In the genomic region with DNA sequence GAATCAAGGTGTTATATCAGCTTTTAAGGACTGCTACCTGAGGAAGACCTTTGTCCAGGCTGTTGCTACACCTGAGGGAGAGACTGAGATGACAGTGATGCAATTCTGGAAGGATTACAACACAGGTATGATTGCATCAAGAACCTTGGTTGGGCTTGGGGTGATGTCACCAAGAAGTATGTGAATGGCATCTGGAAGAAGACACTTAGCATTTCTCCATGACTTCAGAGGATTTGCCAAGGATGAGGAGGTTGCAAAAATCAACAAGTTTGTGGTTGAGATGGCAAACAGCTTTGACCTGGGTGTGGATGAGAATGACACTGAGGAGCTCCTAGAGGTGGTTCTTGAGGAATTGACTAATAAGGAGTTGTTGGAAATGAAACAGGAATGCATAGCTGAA, we compare ENCODE assay signal across 16 cellular contexts.
DNase-seq lines count a peak whose midpoint lies in the region; ATAC-seq and TF ChIP-seq lines count a peak whose summit lies in the region.
"Had no signal": no experiment of that assay in that cellular context is flagged by ENCODE, and none has a peak within 500 bp of the region (broad histone marks: within the 10 kb centered on the region; RNA-seq: fewer than 3 reads in every experiment).

No MANE protein-coding gene starts in this region.

- intact Hi-C loops in Caco-2 (cut with micrococcal nuclease; ENCODE audit: unreplicated experiment), result loop anchor here (2.0 kb wide), 3 partner anchors 22 to 68 kb away; partner anchors contain the start of gene PANK3

- no peak overlapping the region for H3K9ac ChIP-seq in mesenchymal stem cell (ENCODE audit: low read length)

- no peak overlapping the region for H2BK12ac ChIP-seq in mesenchymal stem cell (ENCODE audit: low read length in 2 of 2)

- H2BK120ac ChIP-seq in mesenchymal stem cell (ENCODE audit: low read depth, low read length), result no peak overlapping the region

- H3K79me1 ChIP-seq in mesenchymal stem cell (replicated peaks; ENCODE audit: low read length, poor library complexity, severe bottlenecking), result no peaks in the 10 kb centered on the region

- H3K9me3 ChIP-seq in Caco-2, result peaks cover 4% of the 10 kb centered on the region
- H3K9me3 ChIP-seq in mesenchymal stem cell (ENCODE audit: control insufficient read depth, low read length), result no peaks in the 10 kb centered on the region
- no peaks in the 10 kb centered on the region for H3K9me3 ChIP-seq in HAP-1

- no peak overlapping the region for H2AFZ ChIP-seq in mesenchymal stem cell (ENCODE audit: low read depth, low read length)

- DNase-seq in Caco-2, result peak; percentile 63 to 75
- DNase-seq in mesenchymal stem cell, result peak; percentile 34
- no peak for DNase-seq in coronary artery (ENCODE audit: low spot score)
- DNase-seq in SK-N-DZ (ENCODE audit: low spot score), result no peak
- no peak for DNase-seq in HAP-1 (ENCODE audit: low spot score in 2 of 2)
- no peak for DNase-seq in activated CD8-positive, alpha-beta memory T cell treated with anti-CD3 and anti-CD28 coated beads, Interleukin-2, amount 50 U/mL, for 4 hours
- DNase-seq: activated effector memory CD4-positive, alpha-beta T cell treated with anti-CD3 and anti-CD28 coated beads, Interleukin-2, amount 50 U/mL, for 16 hours; AML-193; NCI-H187; NCI-H510A; OCI-M1; SW 1271 had no signal

- H3K9me3 Mint-ChIP-seq in Caco-2 (ENCODE audit: unreplicated experiment), result peaks cover 32% of the 10 kb centered on the region

- no peaks in the 10 kb centered on the region for H3K27me3 ChIP-seq in Caco-2 (replicated peaks; ENCODE audit: control insufficient read depth, insufficient read depth, low read length)
- no peaks in the 10 kb centered on the region for H3K27me3 ChIP-seq in mesenchymal stem cell (ENCODE audit: control insufficient read depth in 1 of 2, insufficient read depth in 1 of 2, low read length in 2 of 2)
- no peaks in the 10 kb centered on the region for H3K27me3 ChIP-seq in HAP-1 (ENCODE audit: low read depth)

- H3K36me3 Mint-ChIP-seq in Caco-2 (ENCODE audit: insufficient read depth, unreplicated experiment), result peaks cover 8% of the 10 kb centered on the region
- H3K36me3 Mint-ChIP-seq: memory B cell had no signal

- BruUV-seq in Caco-2 (replicated peaks; lab: Mats Ljungman, UMichigan), result no TSS peak

- no peak overlapping the region for H3K4me3 Mint-ChIP-seq in Caco-2 (ENCODE audit: unreplicated experiment)
- H3K4me3 Mint-ChIP-seq: memory B cell, neural crest cell had no signal

- H3K27ac Mint-ChIP-seq in Caco-2 (ENCODE audit: unreplicated experiment), result peak overlapping the region; percentile 74
- H3K27ac Mint-ChIP-seq: memory B cell had no signal

- H3K4me1 Mint-ChIP-seq in Caco-2 (ENCODE audit: low read depth, unreplicated experiment), result peaks cover 9% of the 10 kb centered on the region
- H3K4me1 Mint-ChIP-seq: memory B cell, neural crest cell had no signal

- H3K14ac ChIP-seq in mesenchymal stem cell (ENCODE audit: low read length in 2 of 2), result no peak overlapping the region

- H3K27ac ChIP-seq in mesenchymal stem cell (ENCODE audit: low read length, poor library complexity, severe bottlenecking), result no peak overlapping the region
- no peak overlapping the region for H3K27ac ChIP-seq in coronary artery

- no peak overlapping the region for H3K4me3 ChIP-seq in Caco-2 (ENCODE audit: low read depth, low read length)
- H3K4me3 ChIP-seq in mesenchymal stem cell (ENCODE audit: insufficient read depth in 1 of 2, low read depth in 1 of 2, low read length in 2 of 2), result no peak overlapping the region
- no peak overlapping the region for H3K4me3 ChIP-seq in coronary artery
- no peak overlapping the region for H3K4me3 ChIP-seq in HAP-1

- no peaks in the 10 kb centered on the region for H3K27me3 Mint-ChIP-seq in Caco-2 (ENCODE audit: insufficient read depth, unreplicated experiment)

- H3K36me3 ChIP-seq in Caco-2 (ENCODE audit: control insufficient read depth, insufficient read depth, low read length) (no peaks in the 10 kb centered on the region), mesenchymal stem cell (ENCODE audit: control insufficient read depth in 1 of 2, insufficient read depth in 2 of 2, low read depth in 1 of 2, low read length in 2 of 2) (no peaks in the 10 kb centered on the region), HAP-1 (replicated peaks) (no peaks in the 10 kb centered on the region)

- no peak overlapping the region for H4K8ac ChIP-seq in mesenchymal stem cell (ENCODE audit: low read length)

- in situ Hi-C loops in HAP-1 (cut with MboI; ENCODE audit: low sequenced_read_pairs), result no loop called here

- no peak overlapping the region for H3K4ac ChIP-seq in mesenchymal stem cell (ENCODE audit: low read depth in 1 of 2, low read length in 2 of 2)

- H2BK15ac ChIP-seq in mesenchymal stem cell (ENCODE audit: low read depth, poor library complexity, severe bottlenecking), result no peak overlapping the region

- POLR2A ChIA-PET in Caco-2 (lab: Charles Lee), result no interaction called here

- no peak overlapping the region for H2AK5ac ChIP-seq in mesenchymal stem cell (ENCODE audit: low read length, severe bottlenecking)

- H4K91ac ChIP-seq in mesenchymal stem cell (ENCODE audit: low read length), result no peak overlapping the region

- H3K18ac ChIP-seq in mesenchymal stem cell (ENCODE audit: low read depth in 1 of 2, low read length in 2 of 2), result no peak overlapping the region

- TF ChIP-seq CTCF in Caco-2 (IDR thresholded peaks at IDR 0.05; ENCODE audit: insufficient read depth in 1 of 2, low read depth in 1 of 2, low read length in 1 of 2, severe bottlenecking in 1 of 2, unreplicated experiment in 1 of 2) (no peak), coronary artery (IDR thresholded peaks at IDR 0.05) (no peak)

- CTCF ChIA-PET in Caco-2 (lab: Charles Lee), result no interaction called here

- H3K23ac ChIP-seq in mesenchymal stem cell (ENCODE audit: low read length in 2 of 2), result no peak overlapping the region

- ATAC-seq in esophagus mucosa, result peak; percentile 93

- H3K4me1 ChIP-seq in Caco-2, result peaks cover 12% of the 10 kb centered on the region; the same call in 1 of the 2 replicates
- no peaks in the 10 kb centered on the region for H3K4me1 ChIP-seq in mesenchymal stem cell (ENCODE audit: control insufficient read depth, insufficient read depth, low read depth, low read length)
- no peaks in the 10 kb centered on the region for H3K4me1 ChIP-seq in HAP-1

- no peak overlapping the region for H3K4me2 ChIP-seq in mesenchymal stem cell (ENCODE audit: low read length, poor library complexity, severe bottlenecking)

- no peak for TF ChIP-seq EP300 in Ishikawa (IDR thresholded peaks at IDR 0.05; ENCODE audit: borderline replicate concordance)

- TF ChIP-seq RAD21 in Ishikawa (IDR thresholded peaks at IDR 0.05; ENCODE audit: low read depth), result no peak

- no peak overlapping the region for H2BK5ac ChIP-seq in mesenchymal stem cell (ENCODE audit: low read depth, low read length, poor library complexity, severe bottlenecking)

TF ChIP-seq in Ishikawa, 13 proteins besides CTCF, POLR2A, EP300 and RAD21:
- TF ChIP-seq, protein P1, sequence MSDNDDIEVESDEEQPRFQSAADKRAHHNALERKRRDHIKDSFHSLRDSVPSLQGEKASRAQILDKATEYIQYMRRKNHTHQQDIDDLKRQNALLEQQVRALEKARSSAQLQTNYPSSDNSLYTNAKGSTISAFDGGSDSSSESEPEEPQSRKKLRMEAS (IDR thresholded peaks at IDR 0.05), result no peak
- peak; percentile 50; the same call in 1 of the 2 replicates for TF ChIP-seq CEBPB (IDR thresholded peaks at IDR 0.05)

Comparison
In these comparisons a context has a peak if more than half of its experiments do, and no peak if none do; other contexts are left out.
1. DNase-seq: peak in Caco-2 (2 of 2) and mesenchymal stem cell (single experiment); none in coronary artery (single experiment), SK-N-DZ (single experiment), HAP-1 (0 of 2) and activated CD8-positive, alpha-beta memory T cell treated with anti-CD3 and anti-CD28 coated beads, Interleukin-2, amount 50 U/mL, for 4 hours (single experiment).